Comparison of ENCODE assay signal across 18 cellular contexts in the genomic region with DNA sequence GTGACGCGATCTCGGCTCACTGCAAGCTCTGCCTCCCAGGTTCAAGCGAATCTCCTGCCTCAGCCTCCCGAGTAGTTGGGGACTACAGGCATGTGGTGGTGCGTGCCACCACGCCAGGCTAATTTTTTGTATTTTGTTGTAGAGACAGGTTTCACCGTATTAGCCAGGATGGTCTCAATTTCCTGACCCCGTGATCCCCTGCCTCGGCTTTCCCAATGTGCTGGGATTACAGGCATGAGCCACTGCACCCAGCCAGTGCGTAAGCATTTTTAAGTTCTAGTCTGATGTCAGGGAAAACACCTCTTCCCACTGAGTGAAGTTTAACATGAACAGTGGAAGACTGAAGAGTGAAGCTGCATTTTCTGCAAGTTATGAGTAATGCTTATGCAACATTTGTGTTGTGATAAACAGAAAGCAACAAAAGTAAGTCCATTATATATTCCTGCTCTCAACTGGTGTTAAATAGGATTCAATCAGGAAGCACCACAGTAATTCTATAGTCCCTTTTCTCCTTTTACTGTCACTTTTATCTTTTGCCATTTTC.
DNase-seq lines count a peak whose midpoint lies in the region; ATAC-seq and TF ChIP-seq lines count a peak whose summit lies in the region.
"Had no signal": no experiment of that assay in that cellular context is flagged by ENCODE, and none has a peak within 500 bp of the region (broad histone marks: within the 10 kb centered on the region; RNA-seq: fewer than 3 reads in every experiment).

No MANE protein-coding gene starts in this region.

- no peak overlapping the region for H2AFZ ChIP-seq in mesenchymal stem cell (ENCODE audit: low read depth, low read length)
- H2AFZ ChIP-seq: GM23338 had no signal

- H3K23ac ChIP-seq in mesenchymal stem cell (ENCODE audit: low read length in 2 of 2) = no peak overlapping the region

- H3K79me1 ChIP-seq in mesenchymal stem cell (replicated peaks; ENCODE audit: low read length, poor library complexity, severe bottlenecking) = no peaks in the 10 kb centered on the region

- no peak overlapping the region for H4K91ac ChIP-seq in mesenchymal stem cell (ENCODE audit: low read length)

- peaks cover 2% of the 10 kb centered on the region for H3K36me3 Mint-ChIP-seq in chondrocyte (ENCODE audit: low read depth)

- peaks cover 13% of the 10 kb centered on the region for H3K4me1 Mint-ChIP-seq in chondrocyte (ENCODE audit: low read depth)

- H3K9ac ChIP-seq in adipocyte (ENCODE audit: low read length) (no peak overlapping the region), mesenchymal stem cell (ENCODE audit: low read length) (no peak overlapping the region)

- H3K9me3 Mint-ChIP-seq in chondrocyte (ENCODE audit: low read depth) = peaks cover 8% of the 10 kb centered on the region
- H3K9me3 Mint-ChIP-seq: GM23338, HFFc6 had no signal

- H3K27ac Mint-ChIP-seq in chondrocyte (ENCODE audit: unreplicated experiment) = no peak overlapping the region
- H3K27ac Mint-ChIP-seq: CD4-positive, alpha-beta T cell; GM23338; HFFc6 had no signal

- H3K4me2 ChIP-seq in mesenchymal stem cell (ENCODE audit: low read length, poor library complexity, severe bottlenecking) = no peak overlapping the region
- H3K4me2 ChIP-seq: A549, GM23338 had no signal

- H3K9me3 ChIP-seq in adipocyte (ENCODE audit: control insufficient read depth, low read length) (no peaks in the 10 kb centered on the region), mesenchymal stem cell (ENCODE audit: control insufficient read depth, low read length) (no peaks in the 10 kb centered on the region), adrenal gland (replicated peaks in 1 of 3) (no peaks in the 10 kb centered on the region)
- H3K9me3 ChIP-seq: A549 had no signal

- DNase-seq in H4 (ENCODE audit: low spot score) = peak; percentile 19
- DNase-seq in adipocyte (ENCODE audit: low read depth) = peak; percentile 34
- DNase-seq in chondrocyte (ENCODE audit: low spot score) = peak; percentile 40
- DNase-seq in mesenchymal stem cell = peak; percentile 18
- no peak for DNase-seq in NCI-H510A (lab: John Stamatoyannopoulos, UW)
- DNase-seq in adrenal gland = no peak
- DNase-seq: AML-193; Caco-2; CD4-positive, alpha-beta T cell; H7; HFFc6 had no signal

- no peak overlapping the region for H4K8ac ChIP-seq in mesenchymal stem cell (ENCODE audit: low read length)

- no peaks in the 10 kb centered on the region for H3K36me3 ChIP-seq in adipocyte (ENCODE audit: control insufficient read depth, insufficient read depth, low read length, severe bottlenecking)
- H3K36me3 ChIP-seq in mesenchymal stem cell (ENCODE audit: control insufficient read depth in 1 of 2, insufficient read depth in 2 of 2, low read depth in 1 of 2, low read length in 2 of 2) = no peaks in the 10 kb centered on the region
- no peaks in the 10 kb centered on the region for H3K36me3 ChIP-seq in adrenal gland (replicated peaks in 1 of 2)

- ATAC-seq in HG02870 (IDR thresholded peaks at IDR 0.05; ENCODE audit: unreplicated experiment) (no peak), GM21529 (IDR thresholded peaks at IDR 0.05; ENCODE audit: unreplicated experiment) (no peak)
- ATAC-seq: A549, GM23338, HCT116 had no signal

- no peak overlapping the region for H3K4ac ChIP-seq in mesenchymal stem cell (ENCODE audit: low read depth in 1 of 2, low read length in 2 of 2)

- H3K4me3 Mint-ChIP-seq in chondrocyte (ENCODE audit: unreplicated experiment) = no peak overlapping the region
- H3K4me3 Mint-ChIP-seq: CD4-positive, alpha-beta T cell; GM23338; HFFc6 had no signal

- H3K27me3 Mint-ChIP-seq in chondrocyte (ENCODE audit: low read depth) = no peaks in the 10 kb centered on the region
- H3K27me3 Mint-ChIP-seq: CD4-positive, alpha-beta T cell had no signal

- no peak for TF ChIP-seq CTCF in chondrocyte (IDR thresholded peaks at IDR 0.05)
- no peak for TF ChIP-seq CTCF in adrenal gland (IDR thresholded peaks at IDR 0.05)

- H3K4me3 ChIP-seq in adipocyte (ENCODE audit: low read length) (no peak overlapping the region), mesenchymal stem cell (ENCODE audit: insufficient read depth in 1 of 2, low read depth in 1 of 2, low read length in 2 of 2) (no peak overlapping the region), adrenal gland (no peak overlapping the region)
- H3K4me3 ChIP-seq: A549, GM23338 had no signal

- no peak overlapping the region for H2BK5ac ChIP-seq in mesenchymal stem cell (ENCODE audit: low read depth, low read length, poor library complexity, severe bottlenecking)

- 93% methylated on average over 11 of the region's 11 CpGs for WGBS in mesenchymal stem cell
- 86 to 91% (median 90%) methylated on average over 11 of the region's 11 CpGs for WGBS in adrenal gland, 4 donors

- intact Hi-C loops in adrenal gland (cut with DNase I) = no loop called here

- H3K4me1 ChIP-seq in adipocyte (ENCODE audit: control insufficient read depth, insufficient read depth, low read length) (no peaks in the 10 kb centered on the region), mesenchymal stem cell (ENCODE audit: control insufficient read depth, insufficient read depth, low read depth, low read length) (no peaks in the 10 kb centered on the region), adrenal gland (replicated peaks in 1 of 2) (no peaks in the 10 kb centered on the region)
- H3K4me1 ChIP-seq: A549, Caco-2 had no signal

- H2AK5ac ChIP-seq in mesenchymal stem cell (ENCODE audit: low read length, severe bottlenecking) = no peak overlapping the region

- no peak for TF ChIP-seq POLR2A in adrenal gland (IDR thresholded peaks at IDR 0.05)

- H3K27ac ChIP-seq in mesenchymal stem cell (ENCODE audit: low read length, poor library complexity, severe bottlenecking) (no peak overlapping the region), adrenal gland (no peak overlapping the region)
- H3K27ac ChIP-seq: 22Rv1, A549, C4-2B had no signal

- H2BK120ac ChIP-seq in mesenchymal stem cell (ENCODE audit: low read depth, low read length) = no peak overlapping the region

- H2BK15ac ChIP-seq in mesenchymal stem cell (ENCODE audit: low read depth, poor library complexity, severe bottlenecking) = no peak overlapping the region

- H3K14ac ChIP-seq in mesenchymal stem cell (ENCODE audit: low read length in 2 of 2) = no peak overlapping the region

- no peak overlapping the region for H3K18ac ChIP-seq in mesenchymal stem cell (ENCODE audit: low read depth in 1 of 2, low read length in 2 of 2)

- H2BK12ac ChIP-seq in mesenchymal stem cell (ENCODE audit: low read length in 2 of 2) = no peak overlapping the region

- H3K27me3 ChIP-seq in adipocyte (replicated peaks; ENCODE audit: control insufficient read depth, insufficient read depth, low read length) (no peaks in the 10 kb centered on the region), mesenchymal stem cell (ENCODE audit: control insufficient read depth in 1 of 2, insufficient read depth in 1 of 2, low read length in 2 of 2) (no peaks in the 10 kb centered on the region), adrenal gland (no peaks in the 10 kb centered on the region)

Comparison
In these comparisons a context has a peak if more than half of its experiments do, and no peak if none do; other contexts are left out.
1. DNase-seq: peak in H4 (single experiment), adipocyte (single experiment), chondrocyte (single experiment) and mesenchymal stem cell (single experiment); none in NCI-H510A (single experiment) and adrenal gland (0 of 7).